In genomic region chr14:78075033-78075432, GRCh38 we compare ENCODE assay signal across 1 cellular context.
TF ChIP-seq lines count a peak whose summit lies in the region.

No MANE protein-coding gene starts in this region.

TF ChIP-seq in GM23338, 12 proteins besides CTCF, POLR2A, EP300 and RAD21 (continued from another document):
- TF ChIP-seq, protein P1, sequence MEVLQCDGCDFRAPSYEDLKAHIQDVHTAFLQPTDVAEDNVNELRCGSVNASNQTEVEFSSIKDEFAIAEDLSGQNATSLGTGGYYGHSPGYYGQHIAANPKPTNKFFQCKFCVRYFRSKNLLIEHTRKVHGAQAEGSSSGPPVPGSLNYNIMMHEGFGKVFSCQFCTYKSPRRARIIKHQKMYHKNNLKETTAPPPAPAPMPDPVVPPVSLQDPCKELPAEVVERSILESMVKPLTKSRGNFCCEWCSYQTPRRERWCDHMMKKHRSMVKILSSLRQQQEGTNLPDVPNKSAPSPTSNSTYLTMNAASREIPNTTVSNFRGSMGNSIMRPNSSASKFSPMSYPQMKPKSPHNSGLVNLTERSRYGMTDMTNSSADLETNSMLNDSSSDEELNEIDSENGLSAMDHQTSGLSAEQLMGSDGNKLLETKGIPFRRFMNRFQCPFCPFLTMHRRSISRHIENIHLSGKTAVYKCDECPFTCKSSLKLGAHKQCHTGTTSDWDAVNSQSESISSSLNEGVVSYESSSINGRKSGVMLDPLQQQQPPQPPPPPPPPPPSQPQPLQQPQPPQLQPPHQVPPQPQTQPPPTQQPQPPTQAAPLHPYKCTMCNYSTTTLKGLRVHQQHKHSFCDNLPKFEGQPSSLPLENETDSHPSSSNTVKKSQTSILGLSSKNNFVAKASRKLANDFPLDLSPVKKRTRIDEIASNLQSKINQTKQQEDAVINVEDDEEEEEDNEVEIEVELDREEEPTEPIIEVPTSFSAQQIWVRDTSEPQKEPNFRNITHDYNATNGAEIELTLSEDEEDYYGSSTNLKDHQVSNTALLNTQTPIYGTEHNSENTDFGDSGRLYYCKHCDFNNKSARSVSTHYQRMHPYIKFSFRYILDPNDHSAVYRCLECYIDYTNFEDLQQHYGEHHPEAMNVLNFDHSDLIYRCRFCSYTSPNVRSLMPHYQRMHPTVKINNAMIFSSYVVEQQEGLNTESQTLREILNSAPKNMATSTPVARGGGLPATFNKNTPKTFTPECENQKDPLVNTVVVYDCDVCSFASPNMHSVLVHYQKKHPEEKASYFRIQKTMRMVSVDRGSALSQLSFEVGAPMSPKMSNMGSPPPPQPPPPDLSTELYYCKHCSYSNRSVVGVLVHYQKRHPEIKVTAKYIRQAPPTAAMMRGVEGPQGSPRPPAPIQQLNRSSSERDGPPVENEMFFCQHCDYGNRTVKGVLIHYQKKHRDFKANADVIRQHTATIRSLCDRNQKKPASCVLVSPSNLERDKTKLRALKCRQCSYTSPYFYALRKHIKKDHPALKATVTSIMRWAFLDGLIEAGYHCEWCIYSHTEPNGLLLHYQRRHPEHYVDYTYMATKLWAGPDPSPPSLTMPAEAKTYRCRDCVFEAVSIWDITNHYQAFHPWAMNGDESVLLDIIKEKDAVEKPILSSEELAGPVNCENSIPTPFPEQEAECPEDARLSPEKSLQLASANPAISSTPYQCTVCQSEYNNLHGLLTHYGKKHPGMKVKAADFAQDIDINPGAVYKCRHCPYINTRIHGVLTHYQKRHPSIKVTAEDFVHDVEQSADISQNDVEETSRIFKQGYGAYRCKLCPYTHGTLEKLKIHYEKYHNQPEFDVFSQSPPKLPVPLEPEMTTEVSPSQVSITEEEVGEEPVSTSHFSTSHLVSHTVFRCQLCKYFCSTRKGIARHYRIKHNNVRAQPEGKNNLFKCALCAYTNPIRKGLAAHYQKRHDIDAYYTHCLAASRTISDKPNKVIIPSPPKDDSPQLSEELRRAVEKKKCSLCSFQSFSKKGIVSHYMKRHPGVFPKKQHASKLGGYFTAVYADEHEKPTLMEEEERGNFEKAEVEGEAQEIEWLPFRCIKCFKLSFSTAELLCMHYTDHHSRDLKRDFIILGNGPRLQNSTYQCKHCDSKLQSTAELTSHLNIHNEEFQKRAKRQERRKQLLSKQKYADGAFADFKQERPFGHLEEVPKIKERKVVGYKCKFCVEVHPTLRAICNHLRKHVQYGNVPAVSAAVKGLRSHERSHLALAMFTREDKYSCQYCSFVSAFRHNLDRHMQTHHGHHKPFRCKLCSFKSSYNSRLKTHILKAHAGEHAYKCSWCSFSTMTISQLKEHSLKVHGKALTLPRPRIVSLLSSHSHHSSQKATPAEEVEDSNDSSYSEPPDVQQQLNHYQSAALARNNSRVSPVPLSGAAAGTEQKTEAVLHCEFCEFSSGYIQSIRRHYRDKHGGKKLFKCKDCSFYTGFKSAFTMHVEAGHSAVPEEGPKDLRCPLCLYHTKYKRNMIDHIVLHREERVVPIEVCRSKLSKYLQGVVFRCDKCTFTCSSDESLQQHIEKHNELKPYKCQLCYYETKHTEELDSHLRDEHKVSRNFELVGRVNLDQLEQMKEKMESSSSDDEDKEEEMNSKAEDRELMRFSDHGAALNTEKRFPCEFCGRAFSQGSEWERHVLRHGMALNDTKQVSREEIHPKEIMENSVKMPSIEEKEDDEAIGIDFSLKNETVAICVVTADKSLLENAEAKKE (CRISPR knock-in tag; IDR thresholded peaks at IDR 0.05) = no peak
- TF ChIP-seq ZNF331 (CRISPR knock-in tag; IDR thresholded peaks at IDR 0.05; ENCODE audit: low read depth) (no peak), STAT1 (IDR thresholded peaks at IDR 0.05; ENCODE audit: unreplicated experiment) (no peak), ZNF114 (CRISPR knock-in tag; IDR thresholded peaks at IDR 0.05) (no peak), ETS1 (IDR thresholded peaks at IDR 0.05) (no peak)
